ENCODE assay signal across 22 cellular contexts in the genomic region with DNA sequence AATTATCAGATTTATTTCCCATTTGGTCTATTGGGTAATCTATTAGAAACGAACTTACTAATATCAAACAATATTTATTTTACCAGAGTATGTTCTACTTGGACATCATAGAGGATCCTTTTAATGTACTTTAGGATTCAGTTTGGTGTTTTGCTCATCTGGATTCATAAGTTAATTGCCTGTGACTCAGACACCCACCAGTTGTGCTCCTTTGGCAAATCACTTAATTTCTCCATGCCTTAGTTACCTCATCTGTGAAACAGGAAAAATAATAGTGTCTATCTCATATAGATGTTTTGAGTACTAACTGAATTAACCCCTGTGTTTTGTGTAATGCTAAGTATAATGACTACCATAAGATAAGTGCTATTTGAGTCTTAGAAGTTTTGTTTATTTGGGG.
"Had no signal": no experiment of that assay in that cellular context is flagged by ENCODE, and none has a peak within 500 bp of the region (broad histone marks: within the 10 kb centered on the region; RNA-seq: fewer than 3 reads in every experiment).

No MANE protein-coding gene starts in this region.

- H3K9me3 ChIP-seq: colonic mucosa, MG63 had no signal

- ATAC-seq: activated T-cell treated with anti-CD3 and anti-CD28 coated beads, Interleukin-2, amount 50 U/mL, for 4 hours; activated T-helper 17 cell treated with anti-CD3 and anti-CD28 coated beads, Interleukin-2, amount 50 U/mL, for 72 hours; PC-3 had no signal

- H3K4me3 ChIP-seq: colonic mucosa, MG63 had no signal

- DNase-seq: activated B cell treated with CpG ODN at 0.5 μM for 24 hours; activated CD4-positive, alpha-beta memory T cell treated with anti-CD3 and anti-CD28 coated beads for 36 hours; activated CD4-positive, alpha-beta T cell treated with anti-CD3 and anti-CD28 coated beads, Interleukin-2, amount 10 ng/mL, durations not matched to agents 7 days and 5 days; activated CD8-positive, alpha-beta memory T cell treated with anti-CD3 and anti-CD28 coated beads for 24 hours; activated gamma-delta T cell; activated naive CD4-positive, alpha-beta T cell treated with anti-CD3 and anti-CD28 coated beads, Interleukin-2, amount 10 ng/mL, durations not matched to agents 7 days and 5 days; activated naive CD8-positive, alpha-beta T cell treated with anti-CD3 and anti-CD28 coated beads for 36 hours; activated T-cell treated with anti-CD3 and anti-CD28 coated beads, Interleukin-2, amount 50 U/mL, for 4 hours; brain microvascular endothelial cell; cerebellar nuclear complex; colonic mucosa; MG63; NCI-H1105; NCI-H1436 treated with DMSO at 0.1 percent for 48 hours; NCI-H187 treated with DMSO at 0.1 percent for 48 hours; NCI-H2081 treated with DMSO at 0.1 percent for 48 hours; NCI-H446; NCI-H524; PC-3; SHP77 had no signal

- FAIRE-seq: RCC 7860 had no signal

- H3K4me1 ChIP-seq: colonic mucosa had no signal

- H3K27me3 ChIP-seq: brain microvascular endothelial cell, colonic mucosa, MG63 had no signal

- H3K36me3 ChIP-seq: brain microvascular endothelial cell, colonic mucosa, MG63 had no signal

- H3K27ac ChIP-seq: brain microvascular endothelial cell, colonic mucosa had no signal
